8 cellular contexts compared by ENCODE assay signal in the genomic region with DNA sequence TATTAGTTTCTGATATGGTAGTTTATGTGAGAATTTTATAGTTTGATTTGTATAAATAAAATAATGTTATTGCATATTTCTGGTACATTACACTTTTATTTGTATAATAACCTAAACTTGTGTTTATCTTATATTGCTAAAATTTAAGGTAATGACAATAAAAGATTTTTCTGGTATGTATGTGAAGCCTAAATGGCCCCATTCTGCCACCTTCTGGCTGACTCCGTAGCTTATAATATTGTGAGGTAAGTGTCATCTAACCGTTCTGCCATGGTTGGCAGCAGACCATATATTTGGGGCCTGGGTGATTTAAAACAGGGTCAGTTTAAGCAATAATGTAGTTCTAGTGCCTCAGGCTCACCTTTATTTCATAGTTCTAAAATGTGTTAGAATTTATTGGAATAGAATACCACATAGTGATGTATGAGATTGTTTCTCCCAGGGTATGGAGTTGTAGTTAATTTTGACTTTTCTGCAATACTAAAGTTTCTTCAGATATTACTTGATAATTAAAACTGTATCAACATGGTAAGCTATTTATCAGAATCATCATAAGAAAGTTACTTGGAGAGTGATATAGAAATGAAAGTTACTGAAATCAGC. TPM values are rescaled to one million over a fixed set of nuclear protein-coding genes. Genes with fewer than 3 reads are reported as not detected.
DNase-seq lines count a peak whose midpoint lies in the region; ATAC-seq, FAIRE-seq and TF ChIP-seq lines count a peak whose summit lies in the region.

No MANE protein-coding gene starts in this region.

- H3K27me3 ChIP-seq in DOHH2 (ENCODE audit: control insufficient read depth, low read length): no peaks in the 10 kb centered on the region

- H3K79me2 ChIP-seq in DOHH2 (ENCODE audit: control insufficient read depth, low read length): no peaks in the 10 kb centered on the region

- peak; percentile 43 for FAIRE-seq in H54 (lab: Jason Lieb, UNC)

- TF ChIP-seq POLR2A in H54 (IDR thresholded peaks at IDR 0.05; ENCODE audit: low read depth, low read length): no peak

- no peaks in the 10 kb centered on the region for H3K9me2 ChIP-seq in DOHH2 (replicated peaks; ENCODE audit: control insufficient read depth, low read length)

- TF ChIP-seq CTCF in DOHH2 (IDR thresholded peaks at IDR 0.05; ENCODE audit: low read depth, low read length, poor library complexity, severe bottlenecking): peak; percentile 66
- peak; percentile 94 for TF ChIP-seq CTCF in chondrocyte (IDR thresholded peaks at IDR 0.05)

- no peaks in the 10 kb centered on the region for H3F3A ChIP-seq in DOHH2 (ENCODE audit: control insufficient read depth, insufficient read depth)

- no peaks in the 10 kb centered on the region for H4K20me1 ChIP-seq in DOHH2 (ENCODE audit: control insufficient read depth, insufficient read depth, low read depth, low read length)

- H3K27me3 Mint-ChIP-seq in chondrocyte (ENCODE audit: low read depth) (no peaks in the 10 kb centered on the region), memory B cell (peaks cover 1% of the 10 kb centered on the region)

- H3K9me3 Mint-ChIP-seq in chondrocyte (ENCODE audit: low read depth) (no peaks in the 10 kb centered on the region), memory B cell (no peaks in the 10 kb centered on the region)

- H3K36me3 ChIP-seq in DOHH2 (ENCODE audit: control insufficient read depth, low read length): no peaks in the 10 kb centered on the region

- no peak for DNase-seq in H54 (ENCODE audit: insufficient read length, low spot score)
- peak; percentile 27 for DNase-seq in NCI-H1105 (lab: John Stamatoyannopoulos, UW)
- peak; percentile 11 for DNase-seq in UCSD-AML1 (lab: John Stamatoyannopoulos, UW; ENCODE audit: unreplicated experiment)
- DNase-seq in chondrocyte (ENCODE audit: low spot score): no peak
- peak; percentile 21 to 26 for DNase-seq in memory B cell (ENCODE audit: low spot score in 2 of 2)
- DNase-seq in stimulated activated naive CD8-positive, alpha-beta T cell treated with anti-CD3 and anti-CD28 coated beads, Interleukin-15, Interleukin-2, amounts not matched to agents 100 U/mL and 50 U/mL, for 24 hours: peak; percentile 44

- no peak overlapping the region for H3K27ac ChIP-seq in DOHH2 (ENCODE audit: low read depth, low read length)

- no peak overlapping the region for H3K4me2 ChIP-seq in DOHH2 (ENCODE audit: low read length)

- no peaks in the 10 kb centered on the region for H3K4me1 ChIP-seq in DOHH2 (ENCODE audit: control insufficient read depth, low read length)

- no peak overlapping the region for H3K4me3 ChIP-seq in DOHH2 (ENCODE audit: low read length)

- ATAC-seq in memory B cell (ENCODE audit: low read depth) (peak; percentile 64), HG02973 (IDR thresholded peaks at IDR 0.05; ENCODE audit: unreplicated experiment) (no peak)
- ATAC-seq in stimulated activated naive CD8-positive, alpha-beta T cell treated with anti-CD3 and anti-CD28 coated beads, Interleukin-15, Interleukin-2, amounts not matched to agents 100 U/mL and 50 U/mL, for 24 hours: peak; percentile 52

- H3K27ac Mint-ChIP-seq in chondrocyte (ENCODE audit: unreplicated experiment): no peak overlapping the region
- H3K27ac Mint-ChIP-seq in memory B cell: no peak overlapping the region

- H3K9me3 ChIP-seq in DOHH2 (ENCODE audit: control insufficient read depth, insufficient read depth, low read length): no peaks in the 10 kb centered on the region

- H3K36me3 Mint-ChIP-seq in chondrocyte (ENCODE audit: low read depth): no peaks in the 10 kb centered on the region
- H3K36me3 Mint-ChIP-seq in memory B cell: peaks cover 2% of the 10 kb centered on the region

- H3K4me3 Mint-ChIP-seq in chondrocyte (ENCODE audit: unreplicated experiment): no peak overlapping the region
- H3K4me3 Mint-ChIP-seq in memory B cell: no peak overlapping the region

- H3K4me1 Mint-ChIP-seq in chondrocyte (ENCODE audit: low read depth) (peaks cover 5% of the 10 kb centered on the region), memory B cell (peaks cover 2% of the 10 kb centered on the region)

RNA-seq across cellular contexts. Expression of gene PRKACB, which starts 21.2 kb away (rescaled TPM):
- 34.9 to 44.2 TPM (median 43.1 TPM) in 3 replicates for total RNA-seq in chondrocyte

Comparison
In these comparisons a context has a peak if more than half of its experiments do, and no peak if none do; other contexts are left out.
1. DNase-seq: peak in NCI-H1105 (single experiment), UCSD-AML1 (single experiment), memory B cell (2 of 2) and stimulated activated naive CD8-positive, alpha-beta T cell treated with anti-CD3 and anti-CD28 coated beads, Interleukin-15, Interleukin-2, amounts not matched to agents 100 U/mL and 50 U/mL, for 24 hours (single experiment); none in H54 (single experiment) and chondrocyte (single experiment).